15 cellular contexts compared by ENCODE assay signal in the genomic region with DNA sequence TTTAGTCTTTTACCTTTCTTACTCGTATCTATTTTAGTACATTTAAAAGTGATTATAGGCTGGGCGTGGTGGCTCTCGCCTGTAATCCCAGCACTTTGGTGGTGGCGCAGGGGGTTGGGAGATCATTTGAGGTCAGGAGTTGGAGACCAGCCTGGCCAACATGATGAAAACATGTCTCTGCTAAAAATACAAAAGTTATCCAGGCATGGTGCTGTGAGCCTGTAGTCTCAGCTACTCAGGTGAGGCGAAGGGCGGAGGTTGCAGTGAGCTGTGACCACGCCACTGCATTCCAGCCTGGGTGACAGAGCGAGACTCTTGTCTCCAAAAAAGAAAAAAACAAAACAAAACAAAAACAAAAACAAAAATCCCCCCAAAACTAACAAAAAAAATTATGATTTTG. TPM values are rescaled to one million over a fixed set of nuclear protein-coding genes. Genes with fewer than 3 reads are reported as not detected.
A peak's percentile ranks its signal among the peaks of the same experiment; 100 is the strongest.
DNase-seq lines count a peak whose midpoint lies in the region; ATAC-seq and TF ChIP-seq lines count a peak whose summit lies in the region.
"Had no signal": no experiment of that assay in that cellular context is flagged by ENCODE, and none has a peak within 500 bp of the region (broad histone marks: within the 10 kb centered on the region; RNA-seq: fewer than 3 reads in every experiment).

No MANE protein-coding gene starts in this region.

- H3K27me3 Mint-ChIP-seq in activated naive CD8-positive, alpha-beta T cell = no peaks in the 10 kb centered on the region
- H3K27me3 Mint-ChIP-seq in activated naive CD8-positive, alpha-beta T cell treated with anti-CD3 and anti-CD28 coated beads, Interleukin-2, amount 50 U/mL, for 24 hours = no peaks in the 10 kb centered on the region
- no peaks in the 10 kb centered on the region for H3K27me3 Mint-ChIP-seq in T-helper 17 cell
- no peaks in the 10 kb centered on the region for H3K27me3 Mint-ChIP-seq in naive thymus-derived CD4-positive, alpha-beta T cell

- H3K27ac ChIP-seq in naive thymus-derived CD4-positive, alpha-beta T cell (ENCODE audit: low read depth, low read length) = no peak overlapping the region
- no peak overlapping the region for H3K27ac ChIP-seq in esophagus squamous epithelium

- no peaks in the 10 kb centered on the region for H3K9me3 Mint-ChIP-seq in activated naive CD8-positive, alpha-beta T cell (ENCODE audit: low read depth)
- H3K9me3 Mint-ChIP-seq in activated naive CD8-positive, alpha-beta T cell treated with anti-CD3 and anti-CD28 coated beads, Interleukin-2, amount 50 U/mL, for 24 hours = no peaks in the 10 kb centered on the region
- no peaks in the 10 kb centered on the region for H3K9me3 Mint-ChIP-seq in naive thymus-derived CD4-positive, alpha-beta T cell
- no peaks in the 10 kb centered on the region for H3K9me3 Mint-ChIP-seq in stimulated activated effector memory CD8-positive, alpha-beta T cell treated with anti-CD3 and anti-CD28 coated beads, Interleukin-12 subunit alpha, Interleukin-12 subunit beta, amount 100 ng/mL, for 72 hours
- H3K9me3 Mint-ChIP-seq: H9 had no signal

- intact Hi-C loops in naive thymus-derived CD4-positive, alpha-beta T cell (cut with micrococcal nuclease) = no loop called here
- intact Hi-C loops in esophagus squamous epithelium (cut with DNase I) = no loop called here

- no peak for DNase-seq in activated naive CD8-positive, alpha-beta T cell treated with anti-CD3 and anti-CD28 coated beads, Interleukin-2, amount 50 U/mL, for 24 hours
- DNase-seq in T-helper 17 cell (no peak), esophagus squamous epithelium (lab: John Stamatoyannopoulos, UW) (no peak), COLO668 (lab: John Stamatoyannopoulos, UW; ENCODE audit: unreplicated experiment) (no peak), cerebellar cortex (ENCODE audit: low spot score) (no peak)
- no peak for DNase-seq in naive thymus-derived CD4-positive, alpha-beta T cell
- no peak for DNase-seq in stimulated activated effector memory CD8-positive, alpha-beta T cell treated with anti-CD3 and anti-CD28 coated beads, Interleukin-12 subunit alpha, Interleukin-12 subunit beta, amount 100 ng/mL, for 72 hours (ENCODE audit: low spot score in 2 of 2)
- DNase-seq: ACHN, DMS153, H9, Karpas-422, MM.1S, NCI-H1105, NCI-H1694 treated with DMSO at 0.1 percent for 48 hours had no signal

- peak overlapping the region; percentile 75 for H3K27ac Mint-ChIP-seq in activated naive CD8-positive, alpha-beta T cell
- no peak overlapping the region for H3K27ac Mint-ChIP-seq in activated naive CD8-positive, alpha-beta T cell treated with anti-CD3 and anti-CD28 coated beads, Interleukin-2, amount 50 U/mL, for 24 hours
- peak overlapping the region; percentile 96 for H3K27ac Mint-ChIP-seq in T-helper 17 cell
- peak overlapping the region in 6 of 9 donors; percentile 14 to 84 (median 52) for H3K27ac Mint-ChIP-seq in naive thymus-derived CD4-positive, alpha-beta T cell
- peak overlapping the region; percentile 50 for H3K27ac Mint-ChIP-seq in stimulated activated effector memory CD8-positive, alpha-beta T cell treated with anti-CD3 and anti-CD28 coated beads, Interleukin-12 subunit alpha, Interleukin-12 subunit beta, amount 100 ng/mL, for 72 hours
- H3K27ac Mint-ChIP-seq: H9 had no signal

- H3K36me3 ChIP-seq in naive thymus-derived CD4-positive, alpha-beta T cell (ENCODE audit: control insufficient read depth in 2 of 3, insufficient read depth in 3 of 3, low read length in 3 of 3) = peaks cover 0 to 20% (median 3%) of the 10 kb centered on the region in 3 experiments
- H3K36me3 ChIP-seq in esophagus squamous epithelium = no peaks in the 10 kb centered on the region

- H3K4me3 ChIP-seq in naive thymus-derived CD4-positive, alpha-beta T cell (ENCODE audit: low read length) = no peak overlapping the region
- H3K4me3 ChIP-seq in esophagus squamous epithelium = no peak overlapping the region

- no peak for TF ChIP-seq CTCF in esophagus squamous epithelium (IDR thresholded peaks at IDR 0.05)

- no peak for TF ChIP-seq POLR2A in esophagus squamous epithelium (IDR thresholded peaks at IDR 0.05)

- H3K4me3 Mint-ChIP-seq in activated naive CD8-positive, alpha-beta T cell = peak overlapping the region; percentile 33
- H3K4me3 Mint-ChIP-seq in activated naive CD8-positive, alpha-beta T cell treated with anti-CD3 and anti-CD28 coated beads, Interleukin-2, amount 50 U/mL, for 24 hours = no peak overlapping the region
- no peak overlapping the region for H3K4me3 Mint-ChIP-seq in T-helper 17 cell
- peak overlapping the region in 7 of 10 donors; percentile 7 to 48 (median 35) for H3K4me3 Mint-ChIP-seq in naive thymus-derived CD4-positive, alpha-beta T cell
- no peak overlapping the region for H3K4me3 Mint-ChIP-seq in stimulated activated effector memory CD8-positive, alpha-beta T cell treated with anti-CD3 and anti-CD28 coated beads, Interleukin-12 subunit alpha, Interleukin-12 subunit beta, amount 100 ng/mL, for 72 hours
- H3K4me3 Mint-ChIP-seq: H9 had no signal

- H3K4me1 ChIP-seq in naive thymus-derived CD4-positive, alpha-beta T cell (ENCODE audit: control insufficient read depth in 2 of 2, insufficient read depth in 2 of 2, low read length in 2 of 2) = peaks cover 55 to 79% of the 10 kb centered on the region in 2 donors
- no peaks in the 10 kb centered on the region for H3K4me1 ChIP-seq in esophagus squamous epithelium

- POLR2A ChIA-PET in naive thymus-derived CD4-positive, alpha-beta T cell (lab: Charles Lee) = interaction anchor here (1.9 to 2.3 kb wide), 2 partner anchors 25 to 37 kb away, joined by 5 read pairs; no protein-coding TSS in a partner anchor

- H3K9me3 ChIP-seq in T-helper 17 cell (ENCODE audit: control insufficient read depth, low read length, poor library complexity, severe bottlenecking) = no peaks in the 10 kb centered on the region
- no peaks in the 10 kb centered on the region for H3K9me3 ChIP-seq in naive thymus-derived CD4-positive, alpha-beta T cell (ENCODE audit: control insufficient read depth in 2 of 3, low read length in 3 of 3)
- no peaks in the 10 kb centered on the region for H3K9me3 ChIP-seq in esophagus squamous epithelium

- H3K27me3 ChIP-seq in naive thymus-derived CD4-positive, alpha-beta T cell (ENCODE audit: control insufficient read depth in 2 of 2, insufficient read depth in 2 of 2, low read length in 2 of 2) = no peaks in the 10 kb centered on the region
- H3K27me3 ChIP-seq in esophagus squamous epithelium = peaks cover 0 to 4% (median 0%) of the 10 kb centered on the region in 4 donors

- WGBS in esophagus squamous epithelium, 2 donors = 74 to 75% methylated on average over 6 to 7 of the region's 8 CpGs

- peaks cover 14% of the 10 kb centered on the region for H3K36me3 Mint-ChIP-seq in activated naive CD8-positive, alpha-beta T cell
- peaks cover 8% of the 10 kb centered on the region for H3K36me3 Mint-ChIP-seq in activated naive CD8-positive, alpha-beta T cell treated with anti-CD3 and anti-CD28 coated beads, Interleukin-2, amount 50 U/mL, for 24 hours (ENCODE audit: low read depth)
- peaks cover 9% of the 10 kb centered on the region for H3K36me3 Mint-ChIP-seq in T-helper 17 cell (ENCODE audit: low read depth)
- peaks cover 14 to 36% (median 22%) of the 10 kb centered on the region in 5 donors for H3K36me3 Mint-ChIP-seq in naive thymus-derived CD4-positive, alpha-beta T cell
- H3K36me3 Mint-ChIP-seq in stimulated activated effector memory CD8-positive, alpha-beta T cell treated with anti-CD3 and anti-CD28 coated beads, Interleukin-12 subunit alpha, Interleukin-12 subunit beta, amount 100 ng/mL, for 72 hours = peaks cover 30% of the 10 kb centered on the region

- ATAC-seq in activated naive CD8-positive, alpha-beta T cell treated with anti-CD3 and anti-CD28 coated beads, Interleukin-2, amount 50 U/mL, for 24 hours = no peak
- no peak for ATAC-seq in T-helper 17 cell
- no peak for ATAC-seq in naive thymus-derived CD4-positive, alpha-beta T cell
- no peak for ATAC-seq in stimulated activated effector memory CD8-positive, alpha-beta T cell treated with anti-CD3 and anti-CD28 coated beads, Interleukin-12 subunit alpha, Interleukin-12 subunit beta, amount 100 ng/mL, for 72 hours

- CTCF ChIA-PET in naive thymus-derived CD4-positive, alpha-beta T cell (lab: Charles Lee) = no interaction called here

- peaks cover 95% of the 10 kb centered on the region for H3K4me1 Mint-ChIP-seq in activated naive CD8-positive, alpha-beta T cell (ENCODE audit: low read depth)
- H3K4me1 Mint-ChIP-seq in activated naive CD8-positive, alpha-beta T cell treated with anti-CD3 and anti-CD28 coated beads, Interleukin-2, amount 50 U/mL, for 24 hours = peaks cover 87% of the 10 kb centered on the region
- peaks cover 71% of the 10 kb centered on the region for H3K4me1 Mint-ChIP-seq in T-helper 17 cell
- peaks cover 75 to 97% (median 95%) of the 10 kb centered on the region in 7 donors for H3K4me1 Mint-ChIP-seq in naive thymus-derived CD4-positive, alpha-beta T cell
- peaks cover 84% of the 10 kb centered on the region for H3K4me1 Mint-ChIP-seq in stimulated activated effector memory CD8-positive, alpha-beta T cell treated with anti-CD3 and anti-CD28 coated beads, Interleukin-12 subunit alpha, Interleukin-12 subunit beta, amount 100 ng/mL, for 72 hours

RNA-seq across cellular contexts. Expression of a gene that starts 12.2 kb away (rescaled TPM):
- 10 to 100 TPM; 66.3 to 70.0 TPM for total RNA-seq in T-helper 17 cell
- total RNA-seq in naive thymus-derived CD4-positive, alpha-beta T cell = 10 to 100 TPM; 45.9 to 68.3 (median 65.8) TPM
- polyA plus RNA-seq in naive thymus-derived CD4-positive, alpha-beta T cell = 10 to 100 TPM; 44.3 to 74.5 TPM
- total RNA-seq in esophagus squamous epithelium = 1 to 10 TPM in 2 of 4 donors, under 1 TPM in 2; 0.76 to 2.7 (median 1.4) TPM

Comparison
In these comparisons a context has a peak if more than half of its experiments do, and no peak if none do; other contexts are left out.
1. H3K4me3 Mint-ChIP-seq: peak in activated naive CD8-positive, alpha-beta T cell (single experiment) and naive thymus-derived CD4-positive, alpha-beta T cell (7 of 10); none in activated naive CD8-positive, alpha-beta T cell treated with anti-CD3 and anti-CD28 coated beads, Interleukin-2, amount 50 U/mL, for 24 hours (single experiment), T-helper 17 cell (single experiment) and stimulated activated effector memory CD8-positive, alpha-beta T cell treated with anti-CD3 and anti-CD28 coated beads, Interleukin-12 subunit alpha, Interleukin-12 subunit beta, amount 100 ng/mL, for 72 hours (single experiment).
2. RNA of a gene that starts 12.2 kb away (total RNA-seq): 66.3 to 70.0 TPM in T-helper 17 cell and 45.9 to 68.3 TPM in naive thymus-derived CD4-positive, alpha-beta T cell; 0.76 to 2.7 TPM in esophagus squamous epithelium; every median in the first group is over 10 times any median in the second.